In the genomic region with DNA sequence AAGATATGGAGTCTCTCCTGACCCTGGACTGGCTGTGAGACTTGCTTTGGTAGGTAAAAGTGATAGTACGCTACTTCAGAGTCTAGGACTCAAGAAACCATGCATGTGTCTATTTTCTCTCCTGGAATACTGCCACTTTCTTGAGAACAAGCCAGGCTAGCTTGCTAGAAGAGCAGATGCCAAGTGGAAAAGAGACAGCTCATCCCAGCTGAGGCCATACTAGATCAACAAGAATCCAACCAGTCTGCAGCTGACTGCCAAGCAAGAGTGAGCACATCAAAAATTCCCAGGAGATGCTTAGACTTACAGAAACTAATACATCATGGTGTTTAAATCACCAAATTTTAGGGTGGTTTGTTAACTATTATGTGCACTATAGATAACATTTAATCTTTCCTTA, we compare ENCODE assay signal across 14 cellular contexts.
"Had no signal": no experiment of that assay in that cellular context is flagged by ENCODE, and none has a peak within 500 bp of the region (broad histone marks: within the 10 kb centered on the region; RNA-seq: fewer than 3 reads in every experiment).

No MANE protein-coding gene starts in this region.

- H3K27ac Mint-ChIP-seq: activated CD4-positive, alpha-beta memory T cell treated with anti-CD3 and anti-CD28 coated beads for 36 hours; activated naive CD8-positive, alpha-beta T cell treated with anti-CD3 and anti-CD28 coated beads, Interleukin-2, amount 10 ng/mL, durations not matched to agents 7 days and 5 days; nephron progenitor cell had no signal

- H3K9me3 ChIP-seq: sigmoid colon, upper lobe of left lung had no signal

- H3K4me3 Mint-ChIP-seq: activated CD4-positive, alpha-beta memory T cell treated with anti-CD3 and anti-CD28 coated beads for 36 hours; activated naive CD8-positive, alpha-beta T cell treated with anti-CD3 and anti-CD28 coated beads, Interleukin-2, amount 10 ng/mL, durations not matched to agents 7 days and 5 days; nephron progenitor cell had no signal

- H3K4me3 ChIP-seq: heart left ventricle, sigmoid colon, upper lobe of left lung had no signal

- H3K27ac ChIP-seq: heart left ventricle, sigmoid colon, upper lobe of left lung had no signal

- H3K36me3 ChIP-seq: heart left ventricle, sigmoid colon, upper lobe of left lung had no signal

- ATAC-seq: heart left ventricle had no signal

- DNase-seq: activated CD4-positive, alpha-beta memory T cell treated with anti-CD3 and anti-CD28 coated beads for 36 hours; activated CD4-positive, CD25-positive, alpha-beta regulatory T cell treated with anti-CD3 and anti-CD28 coated beads, Interleukin-2, amount 50 U/mL, for 72 hours; activated naive CD8-positive, alpha-beta T cell treated with anti-CD3 and anti-CD28 coated beads, Interleukin-2, amount 10 ng/mL, durations not matched to agents 7 days and 5 days; activated T-cell treated with anti-CD3 and anti-CD28 coated beads, Interleukin-2, amount 50 U/mL, for 48 hours; aorta; caudate nucleus; cortex of kidney; effector CD8-positive, alpha-beta T cell; heart left ventricle; nephron progenitor cell; sigmoid colon; stimulated activated CD4-positive, alpha-beta T cell treated with anti-CD3 and anti-CD28 coated beads, Interleukin-2, amount 100 ng/mL, for 48 hours; stimulated activated naive CD4-positive, alpha-beta T cell treated with Interleukin-2 at 50 U/mL for 16 hours; upper lobe of left lung had no signal

- H3K4me1 Mint-ChIP-seq: activated naive CD8-positive, alpha-beta T cell treated with anti-CD3 and anti-CD28 coated beads, Interleukin-2, amount 10 ng/mL, durations not matched to agents 7 days and 5 days; nephron progenitor cell had no signal

- H3K27me3 Mint-ChIP-seq: activated CD4-positive, alpha-beta memory T cell treated with anti-CD3 and anti-CD28 coated beads for 36 hours had no signal

- H3K36me3 Mint-ChIP-seq: activated CD4-positive, alpha-beta memory T cell treated with anti-CD3 and anti-CD28 coated beads for 36 hours; activated naive CD8-positive, alpha-beta T cell treated with anti-CD3 and anti-CD28 coated beads, Interleukin-2, amount 10 ng/mL, durations not matched to agents 7 days and 5 days had no signal

- H3K27me3 ChIP-seq: heart left ventricle, sigmoid colon, upper lobe of left lung had no signal

- H3K4me1 ChIP-seq: heart left ventricle, sigmoid colon, upper lobe of left lung had no signal
